25 cellular contexts compared by ENCODE assay signal in genomic region chr7:90181485-90181884, GRCh38. TPM values are rescaled to one million over a fixed set of nuclear protein-coding genes. Genes with fewer than 3 reads are reported as not detected.
A peak's percentile ranks its signal among the peaks of the same experiment; 100 is the strongest.
DNase-seq lines count a peak whose midpoint lies in the region; ATAC-seq and TF ChIP-seq lines count a peak whose summit lies in the region.
"Had no signal": no experiment of that assay in that cellular context is flagged by ENCODE, and none has a peak within 500 bp of the region (broad histone marks: within the 10 kb centered on the region; RNA-seq: fewer than 3 reads in every experiment).

No MANE protein-coding gene starts in this region.

- peak overlapping the region; percentile 82; the same call in 1 of the 2 replicates for H3K27ac ChIP-seq in C4-2B
- H3K27ac ChIP-seq in VCaP = peak overlapping the region; percentile 84
- H3K27ac ChIP-seq in hepatocyte = no peak overlapping the region
- H3K27ac ChIP-seq: BLaER1 treated with 17β-estradiol and CSF1 and Interleukin-3, amounts not matched to agents 10 nM and 100 nM; SK-N-MC had no signal

- no peak overlapping the region for H3K4me2 ChIP-seq in hepatocyte
- H3K4me2 ChIP-seq: BLaER1 treated with 17β-estradiol and CSF1 and Interleukin-3, amounts not matched to agents 10 nM and 100 nM had no signal

- no peaks in the 10 kb centered on the region for H3K9me2 ChIP-seq in hepatocyte (replicated peaks; ENCODE audit: insufficient read depth)

- H3K79me2 ChIP-seq in hepatocyte = no peaks in the 10 kb centered on the region

- H3K9me3 ChIP-seq in hepatocyte (ENCODE audit: low read depth) = no peaks in the 10 kb centered on the region
- H3K9me3 ChIP-seq: MG63 had no signal

- no peak overlapping the region for H3K4me3 ChIP-seq in fibroblast of the aortic adventitia (ENCODE audit: low read depth, low read length)
- no peak overlapping the region for H3K4me3 ChIP-seq in hepatocyte
- H3K4me3 ChIP-seq: BLaER1 treated with 17β-estradiol and CSF1 and Interleukin-3, amounts not matched to agents 10 nM and 100 nM; GM23248; MG63; SK-N-MC had no signal

- TF ChIP-seq CTCF in C4-2B (conservative IDR thresholded peaks at IDR 0.05) (no peak), VCaP (conservative IDR thresholded peaks at IDR 0.05) (no peak), fibroblast of the aortic adventitia (IDR thresholded peaks at IDR 0.05; ENCODE audit: insufficient read depth, low read length) (no peak), hepatocyte (IDR thresholded peaks at IDR 0.05; ENCODE audit: poor library complexity) (no peak)

- H2AFZ ChIP-seq in hepatocyte = no peak overlapping the region
- H2AFZ ChIP-seq: GM23248 had no signal

- peak; percentile 0 for ATAC-seq in GM21786 (IDR thresholded peaks at IDR 0.05; ENCODE audit: unreplicated experiment)
- ATAC-seq: HepG2 had no signal

- no peaks in the 10 kb centered on the region for H4K20me1 ChIP-seq in hepatocyte (ENCODE audit: insufficient read depth, poor library complexity, severe bottlenecking)
- H4K20me1 ChIP-seq: BLaER1 treated with 17β-estradiol and CSF1 and Interleukin-3, amounts not matched to agents 10 nM and 100 nM had no signal

- no peaks in the 10 kb centered on the region for H3K4me1 ChIP-seq in hepatocyte (ENCODE audit: insufficient read depth)

- H3K27me3 ChIP-seq in hepatocyte = no peaks in the 10 kb centered on the region
- H3K27me3 ChIP-seq: BLaER1 treated with 17β-estradiol and CSF1 and Interleukin-3, amounts not matched to agents 10 nM and 100 nM; MG63 had no signal

- DNase-seq in fibroblast of the aortic adventitia (ENCODE audit: low read depth) (peak; percentile 33), hepatocyte (ENCODE audit: low spot score) (no peak), NCI-H146 treated with DMSO at 0.1 percent for 48 hours (lab: John Stamatoyannopoulos, UW; ENCODE audit: unreplicated experiment) (no peak)
- DNase-seq in activated CD4-positive, alpha-beta T cell treated with anti-CD3 and anti-CD28 coated beads for 48 hours = no peak
- DNase-seq: CD4-positive, alpha-beta memory T cell; COR-L47; DMS79 treated with DMSO at 0.1 percent for 48 hours; GF-D8; GM23248; H7; Kasumi-1; MG63; NCI-H1694; NCI-H2029 treated with DMSO at 0.1 percent for 48 hours; NCI-H2227 treated with DMSO at 0.1 percent for 48 hours; NCI-H526 treated with DMSO at 0.1 percent for 48 hours; SIG-M5; SW 1271 had no signal

- H3K36me3 ChIP-seq in hepatocyte (replicated peaks; ENCODE audit: insufficient read depth, low read depth) = no peaks in the 10 kb centered on the region
- H3K36me3 ChIP-seq: BLaER1 treated with 17β-estradiol and CSF1 and Interleukin-3, amounts not matched to agents 10 nM and 100 nM; MG63 had no signal

RNA-seq across cellular contexts. Expression of gene STEAP1, which starts 27.2 kb away (rescaled TPM):
- total RNA-seq in fibroblast of the aortic adventitia (ENCODE audit: low replicate concordance) = 23.5 and 83.4 TPM in 2 replicates
- total RNA-seq in hepatocyte = 13.6 and 16.7 TPM in 2 replicates
- 8.5 and 15.5 TPM in 2 replicates for polyA plus RNA-seq in hepatocyte
- total RNA-seq: CD4-positive, alpha-beta memory T cell; OCI-LY7 had no signal
- polyA plus RNA-seq: CD4-positive, alpha-beta memory T cell had no signal

RNA-seq across cellular contexts. Expression of gene STEAP2, which starts 30.1 kb away (rescaled TPM):
- total RNA-seq in fibroblast of the aortic adventitia (ENCODE audit: low replicate concordance) (16.0 and 28.4 TPM in 2 replicates), hepatocyte (8.3 and 9.3 TPM in 2 replicates)
- 2.4 and 3.4 TPM in 2 replicates for polyA plus RNA-seq in hepatocyte
- total RNA-seq: OCI-LY7 had no signal
- polyA plus RNA-seq: CD4-positive, alpha-beta memory T cell had no signal
